29 cellular contexts compared by ENCODE assay signal in genomic region chr19:42577016-42577415, GRCh38. TPM values are rescaled to one million over a fixed set of nuclear protein-coding genes. Genes with fewer than 3 reads are reported as not detected.
"Had no signal": no experiment of that assay in that cellular context is flagged by ENCODE, and none has a peak within 500 bp of the region (broad histone marks: within the 10 kb centered on the region; RNA-seq: fewer than 3 reads in every experiment).

No MANE protein-coding gene starts in this region.

- H3K27me3 ChIP-seq: suprapubic skin, tibial nerve had no signal

- H3K36me3 Mint-ChIP-seq: activated naive CD8-positive, alpha-beta T cell treated with anti-CD3 and anti-CD28 coated beads, Interleukin-2, amount 10 ng/mL, durations not matched to agents 7 days and 5 days; immature natural killer cell; natural killer cell treated with Interleukin-12 subunit alpha and Interleukin-12 subunit beta and Interleukin-15 and Interleukin-18, amount 100 ng/mL, for 72 hours had no signal

- H3K4me3 ChIP-seq: heart right ventricle, left ventricle myocardium inferior, stomach, suprapubic skin, tibial nerve had no signal

- H3K9me3 Mint-ChIP-seq: activated CD4-positive, alpha-beta memory T cell treated with anti-CD3 and anti-CD28 coated beads, Interleukin-2, amount 10 ng/mL, durations not matched to agents 7 days and 5 days; activated CD4-positive, alpha-beta T cell treated with anti-CD3 and anti-CD28 coated beads, Interleukin-2, amount 10 ng/mL, durations not matched to agents 24 days and 14 days; activated naive CD4-positive, alpha-beta T cell treated with anti-CD3 and anti-CD28 coated beads for 36 hours; activated naive CD8-positive, alpha-beta T cell treated with anti-CD3 and anti-CD28 coated beads, Interleukin-2, amount 10 ng/mL, durations not matched to agents 7 days and 5 days; activated T-cell treated with anti-CD3 and anti-CD28 coated beads, Interleukin-2, amount 50 U/mL, for 72 hours; immature natural killer cell; natural killer cell treated with Interleukin-12 subunit alpha and Interleukin-12 subunit beta and Interleukin-15 and Interleukin-18, amount 100 ng/mL, for 72 hours; T-helper 1 cell treated with Interleukin-12 subunit alpha and Interleukin-12 subunit beta and Interleukin-4 antibody, amounts not matched to agents 30 μg/mL and 1 μg/mL, for 36 hours had no signal

- H3K9ac ChIP-seq: parathyroid adenoma had no signal

- H3K36me3 ChIP-seq: heart right ventricle, left ventricle myocardium inferior, stomach, suprapubic skin, tibial nerve had no signal

- DNase-seq: activated CD4-positive, alpha-beta memory T cell treated with anti-CD3 and anti-CD28 coated beads, Interleukin-2, amount 10 ng/mL, durations not matched to agents 7 days and 5 days; activated CD4-positive, alpha-beta T cell treated with anti-CD3 and anti-CD28 coated beads, Interleukin-2, amount 10 ng/mL, durations not matched to agents 24 days and 14 days; activated effector memory CD4-positive, alpha-beta T cell treated with Interleukin-2 at 50 U/mL for 16 hours; activated naive CD4-positive, alpha-beta T cell treated with anti-CD3 and anti-CD28 coated beads for 36 hours; activated naive CD8-positive, alpha-beta T cell treated with anti-CD3 and anti-CD28 coated beads, Interleukin-2, amount 10 ng/mL, durations not matched to agents 7 days and 5 days; activated T-cell treated with anti-CD3 and anti-CD28 coated beads, Interleukin-2, amount 50 U/mL, for 72 hours; amniotic stem cell; cerebellar nuclear complex; effector CD4-positive, alpha-beta T cell; erythroblast; foreskin fibroblast; heart right ventricle; immature natural killer cell; left ventricle myocardium inferior; right cardiac atrium; stimulated activated CD4-positive, alpha-beta T cell treated with anti-CD3 and anti-CD28 coated beads, Interleukin-1b, Interleukin-23, amount 100 ng/mL, for 48 hours; stomach; T1000 had no signal

- H3K4me1 Mint-ChIP-seq: activated CD4-positive, alpha-beta memory T cell treated with anti-CD3 and anti-CD28 coated beads, Interleukin-2, amount 10 ng/mL, durations not matched to agents 7 days and 5 days; activated CD4-positive, alpha-beta T cell treated with anti-CD3 and anti-CD28 coated beads, Interleukin-2, amount 10 ng/mL, durations not matched to agents 24 days and 14 days; activated naive CD8-positive, alpha-beta T cell treated with anti-CD3 and anti-CD28 coated beads, Interleukin-2, amount 10 ng/mL, durations not matched to agents 7 days and 5 days; immature natural killer cell had no signal

- H2AFZ ChIP-seq: parathyroid adenoma had no signal

- H3K27ac Mint-ChIP-seq: activated CD4-positive, alpha-beta memory T cell treated with anti-CD3 and anti-CD28 coated beads, Interleukin-2, amount 10 ng/mL, durations not matched to agents 7 days and 5 days; activated CD4-positive, alpha-beta T cell treated with anti-CD3 and anti-CD28 coated beads, Interleukin-2, amount 10 ng/mL, durations not matched to agents 24 days and 14 days; activated naive CD4-positive, alpha-beta T cell treated with anti-CD3 and anti-CD28 coated beads for 36 hours; activated naive CD8-positive, alpha-beta T cell treated with anti-CD3 and anti-CD28 coated beads, Interleukin-2, amount 10 ng/mL, durations not matched to agents 7 days and 5 days; activated T-cell treated with anti-CD3 and anti-CD28 coated beads, Interleukin-2, amount 50 U/mL, for 72 hours; immature natural killer cell; natural killer cell treated with Interleukin-12 subunit alpha and Interleukin-12 subunit beta and Interleukin-15 and Interleukin-18, amount 100 ng/mL, for 72 hours; T-helper 1 cell treated with Interleukin-12 subunit alpha and Interleukin-12 subunit beta and Interleukin-4 antibody, amounts not matched to agents 30 μg/mL and 1 μg/mL, for 36 hours had no signal

- ATAC-seq: activated CD4-positive, CD25-positive, alpha-beta regulatory T cell treated with anti-CD3 and anti-CD28 coated beads, Interleukin-2, amount 50 U/mL, for 24 hours; activated T-cell treated with anti-CD3 and anti-CD28 coated beads, Interleukin-2, amount 50 U/mL, for 72 hours; heart right ventricle; natural killer cell treated with Interleukin-12 subunit alpha and Interleukin-12 subunit beta and Interleukin-15 and Interleukin-18, amount 100 ng/mL, for 72 hours; right cardiac atrium had no signal

- H3K4me3 Mint-ChIP-seq: activated CD4-positive, alpha-beta memory T cell treated with anti-CD3 and anti-CD28 coated beads, Interleukin-2, amount 10 ng/mL, durations not matched to agents 7 days and 5 days; activated CD4-positive, alpha-beta T cell treated with anti-CD3 and anti-CD28 coated beads, Interleukin-2, amount 10 ng/mL, durations not matched to agents 24 days and 14 days; activated naive CD4-positive, alpha-beta T cell treated with anti-CD3 and anti-CD28 coated beads for 36 hours; activated naive CD8-positive, alpha-beta T cell treated with anti-CD3 and anti-CD28 coated beads, Interleukin-2, amount 10 ng/mL, durations not matched to agents 7 days and 5 days; activated T-cell treated with anti-CD3 and anti-CD28 coated beads, Interleukin-2, amount 50 U/mL, for 72 hours; immature natural killer cell; natural killer cell treated with Interleukin-12 subunit alpha and Interleukin-12 subunit beta and Interleukin-15 and Interleukin-18, amount 100 ng/mL, for 72 hours; T-helper 1 cell treated with Interleukin-12 subunit alpha and Interleukin-12 subunit beta and Interleukin-4 antibody, amounts not matched to agents 30 μg/mL and 1 μg/mL, for 36 hours had no signal

- H3K4me1 ChIP-seq: left ventricle myocardium inferior, parathyroid adenoma, stomach, suprapubic skin, tibial nerve had no signal

- H3K27ac ChIP-seq: heart right ventricle, left ventricle myocardium inferior, parathyroid adenoma, stomach, suprapubic skin, tibial nerve had no signal

- H3K9me3 ChIP-seq: heart right ventricle, left ventricle myocardium inferior, stomach, suprapubic skin, tibial nerve had no signal

- H3K79me2 ChIP-seq: parathyroid adenoma had no signal

RNA-seq across cellular contexts. Expression of gene CEACAM8, which starts 17.7 kb away (rescaled TPM):
- total RNA-seq: activated CD4-positive, alpha-beta memory T cell treated with anti-CD3 and anti-CD28 coated beads, Interleukin-2, amount 10 ng/mL, durations not matched to agents 7 days and 5 days; activated CD4-positive, alpha-beta T cell treated with anti-CD3 and anti-CD28 coated beads, Interleukin-2, amount 10 ng/mL, durations not matched to agents 24 days and 14 days; activated naive CD4-positive, alpha-beta T cell treated with anti-CD3 and anti-CD28 coated beads for 36 hours; activated naive CD8-positive, alpha-beta T cell treated with anti-CD3 and anti-CD28 coated beads, Interleukin-2, amount 10 ng/mL, durations not matched to agents 7 days and 5 days; activated T-cell treated with anti-CD3 and anti-CD28 coated beads, Interleukin-2, amount 50 U/mL, for 72 hours; bronchial epithelial cell; fibroblast of lung; kidney epithelial cell; left ventricle myocardium inferior; lung microvascular endothelial cell; natural killer cell treated with Interleukin-12 subunit alpha and Interleukin-12 subunit beta and Interleukin-15 and Interleukin-18, amount 100 ng/mL, for 72 hours; pulmonary artery endothelial cell; right cardiac atrium; tibial nerve had no signal
- polyA plus RNA-seq: fibroblast of lung, heart right ventricle, immature natural killer cell, right cardiac atrium had no signal

RNA-seq across cellular contexts. Expression of gene CEACAM1, which starts 48.7 kb away (rescaled TPM):
- total RNA-seq: fibroblast of lung had no signal
- polyA plus RNA-seq: immature natural killer cell had no signal
